ENCODE assay signal across 20 cellular contexts in the genomic region with DNA sequence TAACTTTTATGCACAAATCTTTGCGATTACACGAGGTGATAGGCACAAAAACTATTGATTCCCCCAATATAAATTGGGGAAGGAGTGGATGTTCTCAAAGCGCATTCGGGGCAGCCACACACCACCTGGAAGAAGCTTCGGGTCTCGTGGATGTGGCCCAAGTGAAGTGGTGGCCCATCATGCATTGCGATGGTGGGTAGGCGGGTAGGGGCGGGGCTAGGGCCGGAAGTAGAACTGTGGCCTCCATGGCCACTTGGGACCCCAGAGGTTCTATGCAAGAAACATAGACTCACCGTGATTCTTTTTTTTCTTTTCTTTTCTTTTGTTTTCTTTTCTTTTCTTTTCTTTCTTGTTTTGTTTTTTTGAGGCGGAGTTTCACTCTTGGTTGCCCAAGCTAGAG.
"Had no signal": no experiment of that assay in that cellular context is flagged by ENCODE, and none has a peak within 500 bp of the region (broad histone marks: within the 10 kb centered on the region; RNA-seq: fewer than 3 reads in every experiment).

No MANE protein-coding gene starts in this region.

- H3K4me3 ChIP-seq: colonic mucosa, hepatocyte, lung, neural progenitor cell, pancreas, prostate gland, skin epidermis, thoracic aorta, uterus had no signal

- H3K27me3 ChIP-seq: colonic mucosa, foreskin keratinocyte, hepatocyte, neural progenitor cell, pancreas, uterus had no signal

- H3K9me3 ChIP-seq: colonic mucosa, pancreas, prostate gland, thoracic aorta, uterus had no signal

- DNase-seq: colonic mucosa; dermis blood vessel endothelial cell; foreskin keratinocyte; head of caudate nucleus; kidney; left cardiac atrium; left ventricle myocardium superior; mesenchymal stem cell; midbrain; occipital lobe; pancreas; stimulated activated CD4-positive, alpha-beta T cell treated with anti-CD3 and anti-CD28 coated beads, Interleukin-2, amount 100 ng/mL, for 24 hours; stimulated activated naive B cell treated with anti-CD40 and anti-IgM and Interleukin-4, amounts not matched to agents 10 μg/mL and 1 μg/mL and 100 μg/mL, for 72 hours had no signal

- H3K4me1 ChIP-seq: colonic mucosa, foreskin keratinocyte, neural progenitor cell, pancreas, prostate gland had no signal

- H2AFZ ChIP-seq: hepatocyte had no signal

- H3K9ac ChIP-seq: neural progenitor cell had no signal

- H3K36me3 ChIP-seq: colonic mucosa, neural progenitor cell, pancreas, prostate gland, thoracic aorta, uterus had no signal

- H3K27ac ChIP-seq: colonic mucosa, foreskin keratinocyte, hepatocyte, neural progenitor cell, pancreas, prostate gland, skin epidermis had no signal

- H3K79me2 ChIP-seq: hepatocyte had no signal

- H3K4me2 ChIP-seq: hepatocyte, neural progenitor cell had no signal
